24 cellular contexts compared by ENCODE assay signal in genomic region chr20:33460711-33461110, GRCh38. TPM values are rescaled to one million over a fixed set of nuclear protein-coding genes. Genes with fewer than 3 reads are reported as not detected.
DNase-seq lines count a peak whose midpoint lies in the region; TF ChIP-seq lines count a peak whose summit lies in the region.
"Had no signal": no experiment of that assay in that cellular context is flagged by ENCODE, and none has a peak within 500 bp of the region (broad histone marks: within the 10 kb centered on the region; RNA-seq: fewer than 3 reads in every experiment).

No MANE protein-coding gene starts in this region.

- no peaks in the 10 kb centered on the region for H3K4me1 Mint-ChIP-seq in MCF 10A (ENCODE audit: insufficient read depth, unreplicated experiment)

- dilution Hi-C loops in mammary epithelial cell (cut with HindIII; ENCODE audit: low sequenced_read_pairs), result no loop called here

- TF ChIP-seq EP300 in transverse colon (IDR thresholded peaks at IDR 0.05; ENCODE audit: low read depth), result no peak

- H3K27ac ChIP-seq in mammary epithelial cell (ENCODE audit: insufficient read depth, low read depth, low read length) (no peak overlapping the region), transverse colon (peak overlapping the region in 1 of 4 donors; percentile 38)
- H3K27ac ChIP-seq: heart right ventricle, left ventricle myocardium inferior, SK-N-MC, thoracic aorta had no signal

- no peaks in the 10 kb centered on the region for H3K27me3 Mint-ChIP-seq in MCF 10A (ENCODE audit: insufficient read depth, unreplicated experiment)
- H3K27me3 Mint-ChIP-seq: activated B cell treated with CpG ODN at 0.5 μM for 24 hours; activated T-cell treated with anti-CD3 and anti-CD28 coated beads, Interleukin-2, amount 50 U/mL, for 24 hours had no signal

- H4K20me1 ChIP-seq in mammary epithelial cell (ENCODE audit: insufficient read depth, low read length), result no peaks in the 10 kb centered on the region

- DNase-seq in mammary epithelial cell, result peak; percentile 18
- DNase-seq in MCF 10A (ENCODE audit: unreplicated experiment), result no peak
- peak; percentile 87 for DNase-seq in NCI-H345 (lab: John Stamatoyannopoulos, UW)
- DNase-seq in epithelial cell of esophagus (ENCODE audit: low read depth), result peak; percentile 60
- DNase-seq in transverse colon, result peak; percentile 35
- DNase-seq in SIG-M5 (lab: John Stamatoyannopoulos, UW), result no peak
- DNase-seq in activated CD4-positive, alpha-beta T cell treated with anti-CD3 and anti-CD28 coated beads for 1 hour, result no peak
- no peak for DNase-seq in iPS-NIHi11 (ENCODE audit: low spot score)
- DNase-seq: activated B cell treated with CpG ODN at 0.5 μM for 24 hours; activated CD8-positive, alpha-beta memory T cell treated with anti-CD3 and anti-CD28 coated beads for 24 hours; activated naive CD4-positive, alpha-beta T cell treated with anti-CD3 and anti-CD28 coated beads, Interleukin-2, amount 50 U/mL, for 16 hours; activated T-cell treated with anti-CD3 and anti-CD28 coated beads, Interleukin-2, amount 50 U/mL, for 24 hours; heart right ventricle; left ventricle myocardium inferior; NCI-H1417; NCI-H446; nephron progenitor cell; RPMI8226; stimulated activated CD4-positive, alpha-beta T cell treated with anti-CD3 and anti-CD28 coated beads, Interleukin-2, amount 100 ng/mL, for 48 hours; stimulated activated naive CD4-positive, alpha-beta T cell treated with Interleukin-2 at 50 U/mL for 16 hours; T-helper 9 cell had no signal

- H3K4me1 ChIP-seq in mammary epithelial cell (ENCODE audit: insufficient read depth, low read length), result no peaks in the 10 kb centered on the region
- H3K4me1 ChIP-seq in transverse colon, result peaks cover 0 to 9% (median 3%) of the 10 kb centered on the region in 4 donors

- H3K9me3 ChIP-seq in mammary epithelial cell (replicated peaks; ENCODE audit: insufficient read depth, low read length) (no peaks in the 10 kb centered on the region), transverse colon (no peaks in the 10 kb centered on the region)
- H3K9me3 ChIP-seq: heart right ventricle, left ventricle myocardium inferior, thoracic aorta had no signal

- no peak for TF ChIP-seq POLR2A in transverse colon (IDR thresholded peaks at IDR 0.05)

- 100% methylated on average over 3 of the region's 5 CpGs for WGBS in mammary epithelial cell (ENCODE audit: low coverage, missing lambda C conversion rate)
- WGBS in transverse colon (ENCODE audit: low coverage in 1 of 2), 2 donors, result 53 to 63% methylated on average over 5 of the region's 5 CpGs

- in situ Hi-C loops in mammary epithelial cell (cut with MboI; ENCODE audit: low sequenced_read_pairs in 2 of 2), result no loop called here
- in situ Hi-C loops in transverse colon (cut with MboI; ENCODE audit: low pct_ligation_motif_present in 1 of 4, low pct_unique_long_range_greater_than_20kb in 1 of 4, low sequenced_read_pairs in 3 of 4), result loop anchor here in 1 of 4 donors (10.0 kb wide), 1 partner anchor 194 kb away; no protein-coding TSS in a partner anchor

- no peak overlapping the region for H3K9ac ChIP-seq in mammary epithelial cell (ENCODE audit: insufficient read depth, low read length)

- H3K79me2 ChIP-seq in mammary epithelial cell (ENCODE audit: insufficient read depth, low read length), result no peaks in the 10 kb centered on the region

- H3K9me3 Mint-ChIP-seq in MCF 10A (ENCODE audit: unreplicated experiment), result no peaks in the 10 kb centered on the region
- H3K9me3 Mint-ChIP-seq: activated B cell treated with CpG ODN at 0.5 μM for 24 hours; activated T-cell treated with anti-CD3 and anti-CD28 coated beads, Interleukin-2, amount 50 U/mL, for 24 hours; dendritic cell treated with granulocyte-macrophage colony-stimulating factor and Interleukin-4, amounts not matched to agents 40 ng/mL and 50 ng/mL, for 4 days; nephron progenitor cell had no signal

- BruUV-seq in mammary epithelial cell (replicated peaks; lab: Mats Ljungman, UMichigan) (no TSS peak), MCF 10A (replicated peaks; lab: Mats Ljungman, UMichigan) (no TSS peak)

- H2AFZ ChIP-seq in mammary epithelial cell (ENCODE audit: low read depth, low read length), result no peak overlapping the region

- CTCF ChIA-PET in mammary epithelial cell (lab: Charles Lee; ENCODE audit: low non-redundant PET), result no interaction called here
- CTCF ChIA-PET in MCF 10A (lab: Yijun Ruan, JAX), result interaction anchor here (0.9 to 1.4 kb wide), 3 partner anchors 14 to 208 kb away, joined by 3 to 4 read pairs (median 4); no protein-coding TSS in a partner anchor

- H3K36me3 Mint-ChIP-seq in MCF 10A (ENCODE audit: insufficient read depth, unreplicated experiment), result no peaks in the 10 kb centered on the region

- POLR2A ChIA-PET in MCF 10A (lab: Yijun Ruan, JAX), result interaction anchor here (1.0 to 1.1 kb wide), 2 partner anchors 194 to 206 kb away, joined by 3 to 4 read pairs; partner anchors contain the start of gene ACTL10

- no peaks in the 10 kb centered on the region for H3K36me3 ChIP-seq in mammary epithelial cell (ENCODE audit: insufficient read depth, low read length)
- no peaks in the 10 kb centered on the region for H3K36me3 ChIP-seq in transverse colon
- H3K36me3 ChIP-seq: heart right ventricle, left ventricle myocardium inferior, thoracic aorta had no signal

- H3K4me3 Mint-ChIP-seq in MCF 10A (ENCODE audit: unreplicated experiment), result no peak overlapping the region
- H3K4me3 Mint-ChIP-seq: activated B cell treated with CpG ODN at 0.5 μM for 24 hours; activated T-cell treated with anti-CD3 and anti-CD28 coated beads, Interleukin-2, amount 50 U/mL, for 24 hours; dendritic cell treated with granulocyte-macrophage colony-stimulating factor and Interleukin-4, amounts not matched to agents 40 ng/mL and 50 ng/mL, for 4 days; nephron progenitor cell had no signal

- H3K27me3 ChIP-seq in mammary epithelial cell (ENCODE audit: insufficient read depth, low read length), result no peaks in the 10 kb centered on the region
- no peaks in the 10 kb centered on the region for H3K27me3 ChIP-seq in transverse colon
- H3K27me3 ChIP-seq: heart right ventricle had no signal

- H3K4me3 ChIP-seq in mammary epithelial cell (replicated peaks in 1 of 3; ENCODE audit: insufficient read depth in 1 of 3, low read depth in 2 of 3, low read length in 3 of 3), result no peak overlapping the region
- H3K4me3 ChIP-seq in epithelial cell of esophagus (ENCODE audit: low read length), result no peak overlapping the region
- no peak overlapping the region for H3K4me3 ChIP-seq in transverse colon
- H3K4me3 ChIP-seq: heart right ventricle, left ventricle myocardium inferior, SK-N-MC, thoracic aorta had no signal

- no peak overlapping the region for H3K27ac Mint-ChIP-seq in MCF 10A (ENCODE audit: low read depth, unreplicated experiment)
- H3K27ac Mint-ChIP-seq: activated B cell treated with CpG ODN at 0.5 μM for 24 hours; activated T-cell treated with anti-CD3 and anti-CD28 coated beads, Interleukin-2, amount 50 U/mL, for 24 hours; dendritic cell treated with granulocyte-macrophage colony-stimulating factor and Interleukin-4, amounts not matched to agents 40 ng/mL and 50 ng/mL, for 4 days; nephron progenitor cell had no signal

- intact Hi-C loops in mammary epithelial cell (cut with micrococcal nuclease) (no loop called here), MCF 10A (cut with micrococcal nuclease) (no loop called here), transverse colon (cut with DNase I; ENCODE audit: low total_unique reads) (no loop called here)

- H3K4me2 ChIP-seq in mammary epithelial cell (ENCODE audit: insufficient read depth, low read depth, low read length), result no peak overlapping the region

- TF ChIP-seq CTCF in mammary epithelial cell (conservative IDR thresholded peaks at IDR 0.05 in 1 of 2, IDR thresholded peaks at IDR 0.05 in 1 of 2; ENCODE audit: extremely low read depth in 1 of 2, insufficient read depth in 1 of 2, low read depth in 1 of 2, low read length in 2 of 2) (no peak), MCF 10A (IDR thresholded peaks at IDR 0.05; ENCODE audit: unreplicated experiment) (no peak), epithelial cell of esophagus (IDR thresholded peaks at IDR 0.05; ENCODE audit: insufficient read depth, low read depth, low read length, missing control alignments) (no peak), transverse colon (IDR thresholded peaks at IDR 0.05) (no peak)

RNA-seq across cellular contexts. Expression of gene SNTA1, which starts 17.1 kb away (rescaled TPM):
- total RNA-seq in mammary epithelial cell (10 to 100 TPM in 1 of 2 donors, 1 to 10 TPM in 1; 9.4 to 11.7 TPM), MCF 10A (2022) (1.4 and 2.0 TPM in 2 replicates), transverse colon (10 to 100 TPM; 10.3 to 21.7 (median 14.5) TPM)
- polyA plus RNA-seq in mammary epithelial cell, result 8.1 TPM
- polyA minus RNA-seq in mammary epithelial cell, result 10.4 TPM

RNA-seq across cellular contexts. Expression of gene CBFA2T2, which starts 29.2 kb away (rescaled TPM):
- total RNA-seq in mammary epithelial cell (10 to 100 TPM; 10.5 to 13.7 TPM), MCF 10A (2022) (15.4 and 17.3 TPM in 2 replicates), transverse colon (10 to 100 TPM; 35.8 to 62.3 (median 46.6) TPM)
- 6.0 TPM for polyA plus RNA-seq in mammary epithelial cell
- polyA minus RNA-seq in mammary epithelial cell, result 14.1 TPM

RNA-seq across cellular contexts. Expression of gene CDK5RAP1, which starts 59.4 kb away (rescaled TPM):
- total RNA-seq in mammary epithelial cell (10 to 100 TPM; 20.7 to 35.5 TPM), MCF 10A (2022) (41.0 and 45.0 TPM in 2 replicates), transverse colon (10 to 100 TPM in 3 of 4 donors, 1 to 10 TPM in 1; 8.6 to 21.3 (median 20.3) TPM)
- polyA plus RNA-seq in mammary epithelial cell, result 37.1 TPM
- polyA minus RNA-seq in mammary epithelial cell, result 24.9 TPM

Comparison
In these comparisons a context has a peak if more than half of its experiments do, and no peak if none do; other contexts are left out.
1. DNase-seq: peak in mammary epithelial cell (single experiment), NCI-H345 (single experiment), epithelial cell of esophagus (single experiment) and transverse colon (single experiment); none in MCF 10A (single experiment), SIG-M5 (single experiment), activated CD4-positive, alpha-beta T cell treated with anti-CD3 and anti-CD28 coated beads for 1 hour (single experiment) and iPS-NIHi11 (single experiment).